26 cellular contexts compared by ENCODE assay signal in genomic region chr12:125053821-125054220, GRCh38.
"Had no signal": no experiment of that assay in that cellular context is flagged by ENCODE, and none has a peak within 500 bp of the region (broad histone marks: within the 10 kb centered on the region; RNA-seq: fewer than 3 reads in every experiment).

No MANE protein-coding gene starts in this region.

- H3K36me3 ChIP-seq: ascending aorta, lower lobe of right lung, sigmoid colon, tibial artery had no signal

- ATAC-seq: activated CD4-positive, alpha-beta T cell treated with anti-CD3 and anti-CD28 coated beads for 36 hours; activated naive CD4-positive, alpha-beta T cell treated with anti-CD3 and anti-CD28 coated beads, Interleukin-2, amount 50 U/mL, for 72 hours; activated T-helper 17 cell treated with anti-CD3 and anti-CD28 coated beads, Interleukin-2, amount 50 U/mL, for 72 hours; left lobe of liver; lower lobe of right lung; naive thymus-derived CD4-positive, alpha-beta T cell; T-helper 17 cell had no signal

- H3K27me3 ChIP-seq: ascending aorta, hepatocyte, sigmoid colon had no signal

- H2AFZ ChIP-seq: hepatocyte had no signal

- H3K79me2 ChIP-seq: hepatocyte had no signal

- H3K9me3 ChIP-seq: ascending aorta, lower lobe of right lung, sigmoid colon, tibial artery had no signal

- H3K4me1 ChIP-seq: ascending aorta, lower lobe of right lung had no signal

- H3K4me3 ChIP-seq: ascending aorta, coronary artery, hepatocyte, lower lobe of right lung, sigmoid colon, tibial artery had no signal

- H3K4me2 ChIP-seq: hepatocyte had no signal

- H3K27ac ChIP-seq: ascending aorta, coronary artery, hepatocyte, lower lobe of right lung, sigmoid colon, tibial artery had no signal

- DNase-seq: activated B cell treated with CpG ODN at 0.5 μM for 24 hours; activated CD4-positive, alpha-beta T cell treated with anti-CD3 and anti-CD28 coated beads for 36 hours; activated CD4-positive, alpha-beta T cell treated with anti-CD3 and anti-CD28 coated beads, Interleukin-2, amount 50 U/mL, for 4 hours; activated CD8-positive, alpha-beta memory T cell treated with anti-CD3 and anti-CD28 coated beads for 24 hours; activated CD8-positive, alpha-beta memory T cell treated with anti-CD3 and anti-CD28 coated beads, Interleukin-2, amount 50 U/mL, for 4 hours; activated T-cell treated with anti-CD3 and anti-CD28 coated beads, Interleukin-2, amount 50 U/mL, for 24 hours; foreskin melanocyte; glutamatergic neuron; immature natural killer cell; lower lobe of right lung; naive thymus-derived CD4-positive, alpha-beta T cell; occipital lobe; posterior cingulate gyrus; stimulated activated CD4-positive, alpha-beta T cell treated with anti-CD3 and anti-CD28 coated beads, Interleukin-4, amount 100 ng/mL, for 24 hours; substantia nigra; T-helper 17 cell; tibial artery had no signal

- FAIRE-seq: bronchial epithelial cell, urothelium cell line had no signal
